Comparison of ENCODE assay signal across 19 cellular contexts in the genomic region with DNA sequence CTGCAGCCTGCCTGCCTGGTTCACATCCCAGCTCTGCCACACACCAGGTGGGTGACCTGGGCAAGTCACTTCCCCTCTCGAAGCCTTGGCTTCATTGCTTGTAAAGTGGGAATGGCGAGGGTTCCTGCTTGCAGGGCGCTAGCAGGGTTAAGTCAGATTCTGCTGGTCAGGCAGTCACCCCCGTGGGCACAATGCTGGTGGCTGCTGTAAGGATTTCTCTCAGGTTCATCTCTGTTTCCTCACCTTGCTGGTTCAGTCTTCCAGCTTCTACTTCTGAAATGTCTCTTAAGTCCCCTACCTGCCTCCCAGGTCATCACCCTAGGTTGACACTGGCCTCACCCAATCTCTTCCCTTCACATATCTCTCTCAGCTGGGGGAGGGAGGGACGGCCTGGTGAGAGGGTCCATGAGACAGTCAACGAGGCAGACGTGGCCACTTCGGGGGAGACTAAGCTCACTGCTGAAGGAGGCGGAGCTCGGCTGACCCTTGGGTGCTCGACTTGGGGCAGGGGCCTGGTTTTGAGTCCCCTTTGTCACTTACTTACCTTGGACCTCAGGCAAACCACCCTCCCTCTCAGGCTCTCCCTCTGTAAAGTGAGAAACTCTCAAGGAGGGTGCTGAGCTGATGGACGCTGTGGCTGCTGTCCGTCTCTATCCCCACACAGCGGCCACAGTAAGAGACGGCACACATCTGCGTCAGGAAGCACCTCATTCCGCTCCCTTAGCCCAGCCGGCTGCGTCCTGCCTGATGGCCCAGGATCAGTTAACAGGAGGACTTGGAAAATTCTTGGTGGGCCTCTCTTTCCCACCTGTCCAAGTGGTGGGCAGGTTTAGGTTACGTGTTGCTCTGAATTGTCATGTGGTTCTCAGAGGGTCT. TPM values are rescaled to one million over a fixed set of nuclear protein-coding genes. Genes with fewer than 3 reads are reported as not detected.
DNase-seq lines count a peak whose midpoint lies in the region; ATAC-seq and TF ChIP-seq lines count a peak whose summit lies in the region.
"Had no signal": no experiment of that assay in that cellular context is flagged by ENCODE, and none has a peak within 500 bp of the region (broad histone marks: within the 10 kb centered on the region; RNA-seq: fewer than 3 reads in every experiment).

No MANE protein-coding gene starts in this region.

- H3K27me3 Mint-ChIP-seq in activated naive CD4-positive, alpha-beta T cell treated with anti-CD3 and anti-CD28 coated beads, Interleukin-2, amount 10 ng/mL, durations not matched to agents 7 days and 5 days = peaks cover 6% of the 10 kb centered on the region
- no peaks in the 10 kb centered on the region for H3K27me3 Mint-ChIP-seq in activated naive CD4-positive, alpha-beta T cell treated with anti-CD3 and anti-CD28 coated beads for 36 hours (ENCODE audit: low read depth)
- H3K27me3 Mint-ChIP-seq in dendritic cell treated with granulocyte-macrophage colony-stimulating factor and Interleukin-4, amounts not matched to agents 40 ng/mL and 50 ng/mL, for 4 days = no peaks in the 10 kb centered on the region
- peaks cover 3% of the 10 kb centered on the region for H3K27me3 Mint-ChIP-seq in nephron (ENCODE audit: low read depth)

- H3K4me3 ChIP-seq in tibial artery (peak overlapping the region in 1 of 2 donors; percentile 30), tibial nerve (no peak overlapping the region)
- H3K4me3 ChIP-seq: PC-9, SK-N-MC had no signal

- TF ChIP-seq POLR2A in tibial nerve (IDR thresholded peaks at IDR 0.05) = no peak

- H3K27ac ChIP-seq in tibial artery (peak overlapping the region; percentile 39 to 59), tibial nerve (peak overlapping the region in 2 of 4 donors; percentile 4 to 80)
- H3K27ac ChIP-seq: PC-9, SK-N-MC had no signal

- H3K4me1 ChIP-seq in tibial artery = peaks cover 0 to 51% (median 12%) of the 10 kb centered on the region in 4 donors
- peaks cover 0 to 71% (median 25%) of the 10 kb centered on the region in 4 donors for H3K4me1 ChIP-seq in tibial nerve

- no peaks in the 10 kb centered on the region for H3K9me3 ChIP-seq in tibial artery
- no peaks in the 10 kb centered on the region for H3K9me3 ChIP-seq in tibial nerve

- no peaks in the 10 kb centered on the region for H3K36me3 ChIP-seq in tibial artery
- peaks cover 0 to 18% (median 10%) of the 10 kb centered on the region in 3 donors for H3K36me3 ChIP-seq in tibial nerve

- 57 to 70% methylated on average over 20 of the region's 20 CpGs for WGBS in tibial nerve, 2 donors

- TF ChIP-seq CTCF in nephron (IDR thresholded peaks at IDR 0.05; ENCODE audit: unreplicated experiment in 3 of 3) = no peak
- no peak for TF ChIP-seq CTCF in tibial artery (IDR thresholded peaks at IDR 0.05)
- no peak for TF ChIP-seq CTCF in tibial nerve (IDR thresholded peaks at IDR 0.05)

- CTCF ChIA-PET in activated naive CD4-positive, alpha-beta T cell treated with anti-CD3 and anti-CD28 coated beads, Interleukin-2, amount 10 ng/mL, durations not matched to agents 7 days and 5 days (lab: Charles Lee) = interaction anchor here (0.8 to 1.0 kb wide), 2 partner anchors 9 to 73 kb away, joined by 3 read pairs; no protein-coding TSS in a partner anchor
- CTCF ChIA-PET in activated naive CD4-positive, alpha-beta T cell treated with anti-CD3 and anti-CD28 coated beads for 36 hours (lab: Charles Lee) = interaction anchor here (0.6 kb wide), 1 partner anchor 61 kb away, joined by 3 read pairs; no protein-coding TSS in a partner anchor

- peaks cover 36% of the 10 kb centered on the region for H3K36me3 Mint-ChIP-seq in activated naive CD4-positive, alpha-beta T cell treated with anti-CD3 and anti-CD28 coated beads, Interleukin-2, amount 10 ng/mL, durations not matched to agents 7 days and 5 days
- H3K36me3 Mint-ChIP-seq in activated naive CD4-positive, alpha-beta T cell treated with anti-CD3 and anti-CD28 coated beads for 36 hours (ENCODE audit: low read depth) = no peaks in the 10 kb centered on the region
- H3K36me3 Mint-ChIP-seq in dendritic cell treated with granulocyte-macrophage colony-stimulating factor and Interleukin-4, amounts not matched to agents 40 ng/mL and 50 ng/mL, for 4 days (ENCODE audit: low read depth) = peaks cover 100% of the 10 kb centered on the region
- no peaks in the 10 kb centered on the region for H3K36me3 Mint-ChIP-seq in nephron (ENCODE audit: low read depth)

- peaks cover 39% of the 10 kb centered on the region for H3K4me1 Mint-ChIP-seq in activated naive CD4-positive, alpha-beta T cell treated with anti-CD3 and anti-CD28 coated beads, Interleukin-2, amount 10 ng/mL, durations not matched to agents 7 days and 5 days
- peaks cover 10% of the 10 kb centered on the region for H3K4me1 Mint-ChIP-seq in activated naive CD4-positive, alpha-beta T cell treated with anti-CD3 and anti-CD28 coated beads for 36 hours (ENCODE audit: low read depth)
- H3K4me1 Mint-ChIP-seq in dendritic cell treated with granulocyte-macrophage colony-stimulating factor and Interleukin-4, amounts not matched to agents 40 ng/mL and 50 ng/mL, for 4 days (ENCODE audit: low read depth) = peaks cover 86% of the 10 kb centered on the region
- H3K4me1 Mint-ChIP-seq in nephron = peaks cover 38% of the 10 kb centered on the region

- H3K27me3 ChIP-seq in tibial artery (no peaks in the 10 kb centered on the region), tibial nerve (no peaks in the 10 kb centered on the region)

- H3K9me3 Mint-ChIP-seq in activated naive CD4-positive, alpha-beta T cell treated with anti-CD3 and anti-CD28 coated beads, Interleukin-2, amount 10 ng/mL, durations not matched to agents 7 days and 5 days = peaks cover 2% of the 10 kb centered on the region
- H3K9me3 Mint-ChIP-seq in activated naive CD4-positive, alpha-beta T cell treated with anti-CD3 and anti-CD28 coated beads for 36 hours = no peaks in the 10 kb centered on the region
- H3K9me3 Mint-ChIP-seq in dendritic cell treated with granulocyte-macrophage colony-stimulating factor and Interleukin-4, amounts not matched to agents 40 ng/mL and 50 ng/mL, for 4 days = no peaks in the 10 kb centered on the region
- H3K9me3 Mint-ChIP-seq in nephron = no peaks in the 10 kb centered on the region
- H3K9me3 Mint-ChIP-seq: HFFc6 had no signal

- TF ChIP-seq EP300 in tibial nerve (IDR thresholded peaks at IDR 0.05) = no peak

- H3K27ac Mint-ChIP-seq in activated naive CD4-positive, alpha-beta T cell treated with anti-CD3 and anti-CD28 coated beads, Interleukin-2, amount 10 ng/mL, durations not matched to agents 7 days and 5 days = peak overlapping the region; percentile 25
- H3K27ac Mint-ChIP-seq in activated naive CD4-positive, alpha-beta T cell treated with anti-CD3 and anti-CD28 coated beads for 36 hours = no peak overlapping the region
- H3K27ac Mint-ChIP-seq in dendritic cell treated with granulocyte-macrophage colony-stimulating factor and Interleukin-4, amounts not matched to agents 40 ng/mL and 50 ng/mL, for 4 days = peak overlapping the region; percentile 71
- peak overlapping the region; percentile 31 to 87 (median 73) for H3K27ac Mint-ChIP-seq in nephron
- H3K27ac Mint-ChIP-seq: HFFc6 had no signal

- intact Hi-C loops in activated naive CD4-positive, alpha-beta T cell treated with anti-CD3 and anti-CD28 coated beads for 36 hours (cut with micrococcal nuclease) = no loop called here
- intact Hi-C loops in dendritic cell treated with granulocyte-macrophage colony-stimulating factor and Interleukin-4, amounts not matched to agents 40 ng/mL and 50 ng/mL, for 4 days (cut with micrococcal nuclease) = no loop called here
- intact Hi-C loops in tibial artery (cut with DNase I; ENCODE audit: low total_unique reads) = no loop called here

- no peak overlapping the region for H3K4me3 Mint-ChIP-seq in activated naive CD4-positive, alpha-beta T cell treated with anti-CD3 and anti-CD28 coated beads, Interleukin-2, amount 10 ng/mL, durations not matched to agents 7 days and 5 days
- H3K4me3 Mint-ChIP-seq in activated naive CD4-positive, alpha-beta T cell treated with anti-CD3 and anti-CD28 coated beads for 36 hours = no peak overlapping the region
- no peak overlapping the region for H3K4me3 Mint-ChIP-seq in dendritic cell treated with granulocyte-macrophage colony-stimulating factor and Interleukin-4, amounts not matched to agents 40 ng/mL and 50 ng/mL, for 4 days
- H3K4me3 Mint-ChIP-seq in nephron = no peak overlapping the region
- H3K4me3 Mint-ChIP-seq: HFFc6 had no signal

- ATAC-seq in HG02970 (IDR thresholded peaks at IDR 0.05; ENCODE audit: low FRiP score, unreplicated experiment) = no peak
- ATAC-seq: activated CD4-positive, CD25-positive, alpha-beta regulatory T cell treated with anti-CD3 and anti-CD28 coated beads, Interleukin-2, amount 50 U/mL, for 24 hours had no signal

- peak; percentile 14 for DNase-seq in activated naive CD4-positive, alpha-beta T cell treated with anti-CD3 and anti-CD28 coated beads, Interleukin-2, amount 10 ng/mL, durations not matched to agents 7 days and 5 days
- DNase-seq in activated naive CD4-positive, alpha-beta T cell treated with anti-CD3 and anti-CD28 coated beads for 36 hours = no peak
- no peak for DNase-seq in tibial artery
- DNase-seq in NCI-H446 (lab: John Stamatoyannopoulos, UW) = no peak
- no peak for DNase-seq in tibial nerve (ENCODE audit: low spot score in 2 of 2)
- DNase-seq: amniotic stem cell; C1 segment of cervical spinal cord; DMS 273 treated with DMSO at 0.1 percent for 48 hours; GDM1; HFFc6; NCI-H1417 treated with DMSO at 0.1 percent for 48 hours; NCI-H2171 treated with DMSO at 0.1 percent for 48 hours; PC-9; stimulated activated CD4-positive, alpha-beta T cell treated with anti-CD3 and anti-CD28 coated beads, Interleukin-2, amount 100 ng/mL, for 48 hours had no signal

RNA-seq across cellular contexts. Expression of a gene that starts 11.4 kb away (rescaled TPM):
- 1 to 10 TPM; 4.7 to 5.1 TPM for total RNA-seq in activated naive CD4-positive, alpha-beta T cell treated with anti-CD3 and anti-CD28 coated beads for 36 hours
- 100 to 1,000 TPM in 3 of 4 donors, 10 to 100 TPM in 1; 73.8 to 333 (median 239) TPM for total RNA-seq in tibial nerve

Comparison
In these comparisons a context has a peak if more than half of its experiments do, and no peak if none do; other contexts are left out.
1. RNA of a gene that starts 11.4 kb away (total RNA-seq): 73.8 to 333 TPM in tibial nerve; 4.7 to 5.1 TPM in activated naive CD4-positive, alpha-beta T cell treated with anti-CD3 and anti-CD28 coated beads for 36 hours; every median in the first group is over 10 times any median in the second.